8 cellular contexts compared by ENCODE assay signal in the genomic region with DNA sequence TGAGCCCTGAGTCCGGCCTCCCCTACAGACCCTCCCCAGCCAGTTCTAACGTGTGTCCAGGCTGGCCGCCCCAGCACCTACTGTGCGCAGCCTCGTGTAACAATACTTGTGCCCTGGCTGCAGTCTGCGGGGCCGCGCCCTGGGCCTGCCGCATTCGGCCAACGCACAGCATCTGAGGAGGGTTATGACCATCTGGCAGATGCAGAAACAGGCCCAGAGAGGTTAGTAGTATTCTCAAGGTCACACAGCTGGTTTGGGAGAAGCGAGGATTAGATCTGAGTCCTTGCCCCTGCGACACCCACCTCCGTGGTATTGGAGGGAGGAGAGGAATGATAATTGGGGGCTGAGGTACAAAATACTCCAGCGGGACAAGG. TPM values are rescaled to one million over a fixed set of nuclear protein-coding genes. Genes with fewer than 3 reads are reported as not detected.
DNase-seq lines count a peak whose midpoint lies in the region; ATAC-seq and TF ChIP-seq lines count a peak whose summit lies in the region.

No MANE protein-coding gene starts in this region.

- H3F3A ChIP-seq in GM23338 (replicated peaks; ENCODE audit: low read depth) = 0 out of 2 replicates have a peak, but pooled peaks cover 10% of the 10 kb centered on the region

- peak; percentile 20 for ATAC-seq in GM23338
- no peak for ATAC-seq in T-helper 17 cell
- no peak for ATAC-seq in GM19452 (IDR thresholded peaks at IDR 0.05; ENCODE audit: unreplicated experiment)

- H3K4me1 Mint-ChIP-seq in GM23338 (peaks cover 4% of the 10 kb centered on the region), T-helper 17 cell (peaks cover 26% of the 10 kb centered on the region)

- H3K9me3 ChIP-seq in T-helper 17 cell (ENCODE audit: control insufficient read depth, low read length, poor library complexity, severe bottlenecking) = no peaks in the 10 kb centered on the region
- no peaks in the 10 kb centered on the region for H3K9me3 ChIP-seq in parathyroid adenoma (ENCODE audit: control insufficient read depth, low read length)

- peak overlapping the region; percentile 94 for H3K4me2 ChIP-seq in GM23338
- H3K4me2 ChIP-seq in parathyroid adenoma (ENCODE audit: low read length) = peak overlapping the region; percentile 98

- peak overlapping the region; percentile 94 for H2AFZ ChIP-seq in GM23338
- peak overlapping the region; percentile 82 for H2AFZ ChIP-seq in parathyroid adenoma

- peaks cover 7% of the 10 kb centered on the region; the same call in 1 of the 2 replicates for H4K20me1 ChIP-seq in GM23338 (replicated peaks; ENCODE audit: insufficient read depth)

- H3K4me3 ChIP-seq in GM23338 = peak overlapping the region; percentile 77
- H3K4me3 ChIP-seq in fibroblast of the aortic adventitia (ENCODE audit: low read depth, low read length) = peak overlapping the region; percentile 89
- H3K4me3 ChIP-seq in parathyroid adenoma (ENCODE audit: low read depth, low read length) = peak overlapping the region; percentile 76

- peaks cover 10% of the 10 kb centered on the region; the same call in 1 of the 2 replicates for H3K4me1 ChIP-seq in GM23338 (ENCODE audit: insufficient read depth)
- H3K4me1 ChIP-seq in parathyroid adenoma = peaks cover 12% of the 10 kb centered on the region

- no peaks in the 10 kb centered on the region; the same call in 2 of the 3 replicates for H3K9me3 Mint-ChIP-seq in GM23338

- H3K27ac Mint-ChIP-seq in GM23338 = no peak overlapping the region
- peak overlapping the region; percentile 70 for H3K27ac Mint-ChIP-seq in T-helper 17 cell

- H3K79me2 ChIP-seq in GM23338 (replicated peaks; ENCODE audit: insufficient read depth) (no peaks in the 10 kb centered on the region), parathyroid adenoma (peaks cover 37% of the 10 kb centered on the region)

- H3K9me2 ChIP-seq in GM23338 (ENCODE audit: insufficient read depth) = no peaks in the 10 kb centered on the region

- TF ChIP-seq CTCF in GM23338 (conservative IDR thresholded peaks at IDR 0.05; ENCODE audit: low read depth in 2 of 2) (no peak), fibroblast of the aortic adventitia (IDR thresholded peaks at IDR 0.05; ENCODE audit: insufficient read depth, low read length) (no peak), parathyroid adenoma (IDR thresholded peaks at IDR 0.05) (no peak)

- H3K27ac ChIP-seq in GM23338 (ENCODE audit: low read depth) (no peak overlapping the region), parathyroid adenoma (peak overlapping the region; percentile 54)

- H3K4me3 Mint-ChIP-seq in GM23338 (peak overlapping the region; percentile 72), T-helper 17 cell (peak overlapping the region; percentile 90)

- H3K36me3 ChIP-seq in GM23338 (ENCODE audit: insufficient read depth) (no peaks in the 10 kb centered on the region), parathyroid adenoma (ENCODE audit: control insufficient read depth, insufficient read depth, low read length) (no peaks in the 10 kb centered on the region)

- H3K36me3 Mint-ChIP-seq in GM23338 (ENCODE audit: low read depth) (no peaks in the 10 kb centered on the region), T-helper 17 cell (ENCODE audit: low read depth) (no peaks in the 10 kb centered on the region)

- H3K27me3 Mint-ChIP-seq in GM23338 (ENCODE audit: insufficient read depth, low read depth, poor library complexity) = peaks cover 95% of the 10 kb centered on the region
- peaks cover 15% of the 10 kb centered on the region for H3K27me3 Mint-ChIP-seq in T-helper 17 cell

- H3K27me3 ChIP-seq in GM23338 (ENCODE audit: insufficient read depth) = peaks cover 99% of the 10 kb centered on the region
- no peaks in the 10 kb centered on the region for H3K27me3 ChIP-seq in parathyroid adenoma (ENCODE audit: control insufficient read depth, insufficient read depth, low read length)

- peak overlapping the region; percentile 79 for H3K9ac ChIP-seq in parathyroid adenoma

- DNase-seq in GM23338 (ENCODE audit: low spot score) (peak; percentile 44), T-helper 17 cell (no peak), fibroblast of the aortic adventitia (ENCODE audit: low read depth) (no peak), H4 (ENCODE audit: low spot score) (no peak), occipital lobe (lab: John Stamatoyannopoulos, UW) (no peak), SW480 (ENCODE audit: low spot score) (no peak)

TF ChIP-seq in GM23338, 12 proteins besides CTCF, POLR2A, EP300 and RAD21:
- TF ChIP-seq, protein P1, sequence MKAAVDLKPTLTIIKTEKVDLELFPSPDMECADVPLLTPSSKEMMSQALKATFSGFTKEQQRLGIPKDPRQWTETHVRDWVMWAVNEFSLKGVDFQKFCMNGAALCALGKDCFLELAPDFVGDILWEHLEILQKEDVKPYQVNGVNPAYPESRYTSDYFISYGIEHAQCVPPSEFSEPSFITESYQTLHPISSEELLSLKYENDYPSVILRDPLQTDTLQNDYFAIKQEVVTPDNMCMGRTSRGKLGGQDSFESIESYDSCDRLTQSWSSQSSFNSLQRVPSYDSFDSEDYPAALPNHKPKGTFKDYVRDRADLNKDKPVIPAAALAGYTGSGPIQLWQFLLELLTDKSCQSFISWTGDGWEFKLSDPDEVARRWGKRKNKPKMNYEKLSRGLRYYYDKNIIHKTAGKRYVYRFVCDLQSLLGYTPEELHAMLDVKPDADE (IDR thresholded peaks at IDR 0.05) = no peak
- TF ChIP-seq JUNB (IDR thresholded peaks at IDR 0.05; ENCODE audit: unreplicated experiment) (no peak), EZH2 (IDR thresholded peaks at IDR 0.05; ENCODE audit: low read depth, unreplicated experiment) (peak; percentile 92)

RNA-seq across cellular contexts. Expression of gene RIPOR1, which starts 1.0 kb away (rescaled TPM):
- 7.4 and 22.4 TPM in 2 replicates for total RNA-seq in GM23338 (2014; rRNA removed; shearing (Covaris generic))
- polyA plus RNA-seq in GM23338 (2016; fragmentation: Nextera tagmentation; extraction: Ambion mirVana) = 6.8 and 7.6 TPM in 2 replicates
- total RNA-seq in T-helper 17 cell = 10 to 100 TPM; 46.5 to 66.0 TPM
- total RNA-seq in fibroblast of the aortic adventitia (ENCODE audit: low replicate concordance) = 29.3 and 64.7 TPM in 2 replicates
- total RNA-seq in H4 (2014; rRNA removed; shearing (Covaris generic)) = 10.4 and 11.0 TPM in 2 replicates
- total RNA-seq in occipital lobe = 26.2 TPM

RNA-seq across cellular contexts. Expression of gene CTCF, which starts 32.7 kb away (rescaled TPM):
- total RNA-seq in GM23338 (2014; rRNA removed; shearing (Covaris generic)) = 64.5 and 81.0 TPM in 2 replicates
- 67.7 and 72.3 TPM in 2 replicates for polyA plus RNA-seq in GM23338 (2016; fragmentation: Nextera tagmentation; extraction: Ambion mirVana)
- total RNA-seq in T-helper 17 cell = 10 to 100 TPM; 48.5 to 57.8 TPM
- 22.1 and 34.3 TPM in 2 replicates for total RNA-seq in fibroblast of the aortic adventitia (ENCODE audit: low replicate concordance)
- total RNA-seq in H4 (2014; rRNA removed; shearing (Covaris generic)) = 40.9 and 41.3 TPM in 2 replicates
- total RNA-seq in occipital lobe = 54.0 TPM

RNA-seq across cellular contexts. Expression of gene AGRP, which starts 46.3 kb away (rescaled TPM):
- not detected in 2 replicates for total RNA-seq in GM23338 (2014; rRNA removed; shearing (Covaris generic))
- polyA plus RNA-seq in GM23338 (2016; fragmentation: Nextera tagmentation; extraction: Ambion mirVana) = not detected in 2 replicates
- not detected for total RNA-seq in T-helper 17 cell
- total RNA-seq in fibroblast of the aortic adventitia (ENCODE audit: low replicate concordance) = not detected in 2 replicates
- not detected in 2 replicates for total RNA-seq in H4 (2014; rRNA removed; shearing (Covaris generic))
- total RNA-seq in occipital lobe = not detected

RNA-seq across cellular contexts. Expression of gene ATP6V0D1, which starts 48.7 kb away (rescaled TPM):
- total RNA-seq in GM23338 (2014; rRNA removed; shearing (Covaris generic)) = 68.7 and 69.4 TPM in 2 replicates
- polyA plus RNA-seq in GM23338 (2016; fragmentation: Nextera tagmentation; extraction: Ambion mirVana) = 19.5 and 20.6 TPM in 2 replicates
- total RNA-seq in T-helper 17 cell = 10 to 100 TPM; 76.4 to 87.5 TPM
- 47.8 and 114 TPM in 2 replicates for total RNA-seq in fibroblast of the aortic adventitia (ENCODE audit: low replicate concordance)
- total RNA-seq in H4 (2014; rRNA removed; shearing (Covaris generic)) = 99.0 and 101 TPM in 2 replicates
- 63.0 TPM for total RNA-seq in occipital lobe
